ENCODE assay signal across 22 cellular contexts in genomic region chr20:4252005-4252404, GRCh38. TPM values are rescaled to one million over a fixed set of nuclear protein-coding genes. Genes with fewer than 3 reads are reported as not detected.
DNase-seq lines count a peak whose midpoint lies in the region; ATAC-seq, FAIRE-seq and TF ChIP-seq lines count a peak whose summit lies in the region.
"Had no signal": no experiment of that assay in that cellular context is flagged by ENCODE, and none has a peak within 500 bp of the region (broad histone marks: within the 10 kb centered on the region; RNA-seq: fewer than 3 reads in every experiment).

No MANE protein-coding gene starts in this region.

- H3K27me3 ChIP-seq in astrocyte (ENCODE audit: insufficient read depth, low read length): no peaks in the 10 kb centered on the region

- H4K20me1 ChIP-seq in astrocyte (ENCODE audit: insufficient read depth, low read length): no peaks in the 10 kb centered on the region
- H4K20me1 ChIP-seq: BLaER1 had no signal

- H3K27ac Mint-ChIP-seq in HFFc6: peak overlapping the region; percentile 8
- no peak overlapping the region for H3K27ac Mint-ChIP-seq in astrocyte (ENCODE audit: unreplicated experiment)
- H3K27ac Mint-ChIP-seq: B cell; CD4-positive, CD25-positive, alpha-beta regulatory T cell; CD8-positive, alpha-beta T cell had no signal

- no peak overlapping the region for H3K27ac ChIP-seq in astrocyte (ENCODE audit: low read depth, low read length)
- H3K27ac ChIP-seq: BLaER1, C4-2B had no signal

- TF ChIP-seq CTCF in HFFc6 (IDR thresholded peaks at IDR 0.05) (no peak), astrocyte (IDR thresholded peaks at IDR 0.05; ENCODE audit: insufficient read depth, low read depth, low read length) (no peak)

- no peak overlapping the region for H3K4me3 ChIP-seq in astrocyte (ENCODE audit: insufficient read depth, low read depth, low read length)
- H3K4me3 ChIP-seq: BLaER1, GM12878, HAP-1 had no signal

- H3K4me1 Mint-ChIP-seq in HFFc6 (ENCODE audit: low read depth): peaks cover 54% of the 10 kb centered on the region
- H3K4me1 Mint-ChIP-seq in astrocyte (ENCODE audit: low read depth, unreplicated experiment): no peaks in the 10 kb centered on the region
- H3K4me1 Mint-ChIP-seq: B cell had no signal

- H3K79me2 ChIP-seq in astrocyte (ENCODE audit: insufficient read depth, low read length): no peaks in the 10 kb centered on the region

- ATAC-seq in HG03175 (IDR thresholded peaks at IDR 0.05; ENCODE audit: unreplicated experiment) (no peak), SK-N-SH treated with all-trans-retinoic acid at 6 μM for 48 hours (no peak)
- ATAC-seq: CD8-positive, alpha-beta T cell; GM12878 had no signal

- FAIRE-seq in astrocyte (lab: Jason Lieb, UNC): peak; percentile 41
- FAIRE-seq: GM12878, GM18507, H54 had no signal

- peaks cover 6% of the 10 kb centered on the region for H3K36me3 Mint-ChIP-seq in HFFc6 (ENCODE audit: low read depth)
- H3K36me3 Mint-ChIP-seq in astrocyte (ENCODE audit: low read depth, unreplicated experiment): no peaks in the 10 kb centered on the region
- H3K36me3 Mint-ChIP-seq: CD4-positive, CD25-positive, alpha-beta regulatory T cell; CD8-positive, alpha-beta T cell had no signal

- H3K4me2 ChIP-seq in astrocyte (ENCODE audit: low read length): no peak overlapping the region

- no peaks in the 10 kb centered on the region for H3K9me3 ChIP-seq in astrocyte (ENCODE audit: insufficient read depth, low read depth, low read length)
- H3K9me3 ChIP-seq: Caco-2, HAP-1 had no signal

- DNase-seq in HFFc6 (no peak), astrocyte (ENCODE audit: low read depth) (no peak), fibroblast of peridontal ligament (ENCODE audit: extremely low read depth) (peak; percentile 50), T1000 (lab: John Stamatoyannopoulos, UW) (no peak), SIG-M5 treated with dmso at 0.1 percent for 504 hours (lab: John Stamatoyannopoulos, UW; ENCODE audit: unreplicated experiment) (no peak)
- DNase-seq: Caco-2; CD4-positive, CD25-positive, alpha-beta regulatory T cell; CD8-positive, alpha-beta T cell; DMS153; DND-41; EL; GDM1; GOT3 had no signal

- H3K36me3 ChIP-seq in astrocyte (ENCODE audit: insufficient read depth, low read length): no peaks in the 10 kb centered on the region
- H3K36me3 ChIP-seq: BLaER1, HAP-1 had no signal

- no peak overlapping the region for H2AFZ ChIP-seq in astrocyte (ENCODE audit: low read depth, low read length)

- H3K27me3 Mint-ChIP-seq in HFFc6 (ENCODE audit: insufficient read depth) (peaks cover 1% of the 10 kb centered on the region), astrocyte (ENCODE audit: low read depth, unreplicated experiment) (peaks cover 64% of the 10 kb centered on the region)

- H3K4me1 ChIP-seq in astrocyte (ENCODE audit: insufficient read depth, low read length): peaks cover 3% of the 10 kb centered on the region
- H3K4me1 ChIP-seq: HAP-1 had no signal

- H3K9me3 Mint-ChIP-seq in HFFc6 (peaks cover 5% of the 10 kb centered on the region; the same call in 1 of the 2 replicates), astrocyte (ENCODE audit: unreplicated experiment) (no peaks in the 10 kb centered on the region)
- H3K9me3 Mint-ChIP-seq: CD8-positive, alpha-beta T cell had no signal

- H3K4me3 Mint-ChIP-seq in HFFc6 (no peak overlapping the region), astrocyte (ENCODE audit: unreplicated experiment) (no peak overlapping the region)
- H3K4me3 Mint-ChIP-seq: B cell; CD4-positive, CD25-positive, alpha-beta regulatory T cell; CD8-positive, alpha-beta T cell had no signal

- H3K9ac ChIP-seq in astrocyte (ENCODE audit: low read length): no peak overlapping the region
- H3K9ac ChIP-seq: BLaER1 had no signal

TF ChIP-seq in SK-N-SH treated with all-trans-retinoic acid at 6 μM for 48 hours, 23 proteins besides CTCF, POLR2A, EP300 and RAD21:
- TF ChIP-seq OSR1 (CRISPR knock-in tag; IDR thresholded peaks at IDR 0.05) (no peak), ZNF565 (CRISPR knock-in tag; conservative IDR thresholded peaks at IDR 0.05; ENCODE audit: low read depth) (no peak), GLIS3 (CRISPR knock-in tag; IDR thresholded peaks at IDR 0.05) (no peak), CSDC2 (CRISPR knock-in tag; IDR thresholded peaks at IDR 0.05) (no peak), TCF4 (CRISPR knock-in tag; IDR thresholded peaks at IDR 0.05; ENCODE audit: borderline replicate concordance) (no peak), ZNF8 (CRISPR knock-in tag; IDR thresholded peaks at IDR 0.05) (no peak), ISL1 (CRISPR knock-in tag; IDR thresholded peaks at IDR 0.05) (no peak), CSRNP3 (CRISPR knock-in tag; IDR thresholded peaks at IDR 0.05) (no peak), TOX (CRISPR knock-in tag; IDR thresholded peaks at IDR 0.05; ENCODE audit: borderline replicate concordance) (no peak)
- TF ChIP-seq, protein P1, sequence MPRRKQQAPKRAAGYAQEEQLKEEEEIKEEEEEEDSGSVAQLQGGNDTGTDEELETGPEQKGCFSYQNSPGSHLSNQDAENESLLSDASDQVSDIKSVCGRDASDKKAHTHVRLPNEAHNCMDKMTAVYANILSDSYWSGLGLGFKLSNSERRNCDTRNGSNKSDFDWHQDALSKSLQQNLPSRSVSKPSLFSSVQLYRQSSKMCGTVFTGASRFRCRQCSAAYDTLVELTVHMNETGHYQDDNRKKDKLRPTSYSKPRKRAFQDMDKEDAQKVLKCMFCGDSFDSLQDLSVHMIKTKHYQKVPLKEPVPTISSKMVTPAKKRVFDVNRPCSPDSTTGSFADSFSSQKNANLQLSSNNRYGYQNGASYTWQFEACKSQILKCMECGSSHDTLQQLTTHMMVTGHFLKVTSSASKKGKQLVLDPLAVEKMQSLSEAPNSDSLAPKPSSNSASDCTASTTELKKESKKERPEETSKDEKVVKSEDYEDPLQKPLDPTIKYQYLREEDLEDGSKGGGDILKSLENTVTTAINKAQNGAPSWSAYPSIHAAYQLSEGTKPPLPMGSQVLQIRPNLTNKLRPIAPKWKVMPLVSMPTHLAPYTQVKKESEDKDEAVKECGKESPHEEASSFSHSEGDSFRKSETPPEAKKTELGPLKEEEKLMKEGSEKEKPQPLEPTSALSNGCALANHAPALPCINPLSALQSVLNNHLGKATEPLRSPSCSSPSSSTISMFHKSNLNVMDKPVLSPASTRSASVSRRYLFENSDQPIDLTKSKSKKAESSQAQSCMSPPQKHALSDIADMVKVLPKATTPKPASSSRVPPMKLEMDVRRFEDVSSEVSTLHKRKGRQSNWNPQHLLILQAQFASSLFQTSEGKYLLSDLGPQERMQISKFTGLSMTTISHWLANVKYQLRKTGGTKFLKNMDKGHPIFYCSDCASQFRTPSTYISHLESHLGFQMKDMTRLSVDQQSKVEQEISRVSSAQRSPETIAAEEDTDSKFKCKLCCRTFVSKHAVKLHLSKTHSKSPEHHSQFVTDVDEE (CRISPR knock-in tag; IDR thresholded peaks at IDR 0.05): no peak
- TF ChIP-seq, protein P2, sequence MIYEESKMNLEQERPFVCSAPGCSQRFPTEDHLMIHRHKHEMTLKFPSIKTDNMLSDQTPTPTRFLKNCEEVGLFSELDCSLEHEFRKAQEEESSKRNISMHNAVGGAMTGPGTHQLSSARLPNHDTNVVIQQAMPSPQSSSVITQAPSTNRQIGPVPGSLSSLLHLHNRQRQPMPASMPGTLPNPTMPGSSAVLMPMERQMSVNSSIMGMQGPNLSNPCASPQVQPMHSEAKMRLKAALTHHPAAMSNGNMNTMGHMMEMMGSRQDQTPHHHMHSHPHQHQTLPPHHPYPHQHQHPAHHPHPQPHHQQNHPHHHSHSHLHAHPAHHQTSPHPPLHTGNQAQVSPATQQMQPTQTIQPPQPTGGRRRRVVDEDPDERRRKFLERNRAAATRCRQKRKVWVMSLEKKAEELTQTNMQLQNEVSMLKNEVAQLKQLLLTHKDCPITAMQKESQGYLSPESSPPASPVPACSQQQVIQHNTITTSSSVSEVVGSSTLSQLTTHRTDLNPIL (CRISPR knock-in tag; IDR thresholded peaks at IDR 0.05; ENCODE audit: low read depth): no peak

RNA-seq across cellular contexts. Expression of gene ADRA1D, which starts 2.9 kb away (rescaled TPM):
- 10 to 100 TPM; 20.8 to 39.8 (median 32.3) TPM for total RNA-seq in HFFc6 (2021; fragmentation: NEBNext Ultra II Directional; extraction: Animal tissue kit (Norgen Biotek cat#: 25700))
- total RNA-seq in astrocyte: not detected in 2 replicates
- total RNA-seq: B cell; CD4-positive, CD25-positive, alpha-beta regulatory T cell; CD8-positive, alpha-beta T cell had no signal

Comparison
In these comparisons a context has a peak if more than half of its experiments do, and no peak if none do; other contexts are left out.
1. RNA of gene ADRA1D, which starts 2.9 kb away (total RNA-seq): 20.8 to 39.8 TPM in HFFc6; not detected in astrocyte; every median in the first group is over 10 times any median in the second.